Comparison of ENCODE assay signal across 24 cellular contexts in the genomic region with DNA sequence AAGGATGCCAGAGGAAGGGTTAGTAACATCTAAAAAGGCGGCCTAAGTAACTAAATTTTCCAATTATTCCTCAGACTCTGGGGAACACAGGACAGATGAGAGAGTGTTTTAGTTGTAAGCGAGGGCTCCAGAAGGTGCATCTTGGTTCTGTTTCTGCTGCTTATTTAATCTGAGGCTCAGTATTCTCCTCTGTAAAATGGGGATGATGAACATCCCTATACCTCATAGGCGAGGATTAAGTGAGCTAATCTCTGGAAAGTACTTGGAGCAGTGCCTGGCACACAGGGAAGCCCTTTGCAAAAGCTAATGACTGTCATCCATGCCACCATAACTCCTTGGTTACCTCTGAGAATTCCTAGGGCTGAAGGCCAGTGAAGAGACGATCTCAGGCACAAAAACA.
"Had no signal": no experiment of that assay in that cellular context is flagged by ENCODE, and none has a peak within 500 bp of the region (broad histone marks: within the 10 kb centered on the region; RNA-seq: fewer than 3 reads in every experiment).

No MANE protein-coding gene starts in this region.

- H3K27ac Mint-ChIP-seq: activated B cell treated with CpG ODN at 0.5 μM for 24 hours; activated CD4-positive, alpha-beta memory T cell treated with anti-CD3 and anti-CD28 coated beads for 36 hours; activated naive CD8-positive, alpha-beta T cell treated with anti-CD3 and anti-CD28 coated beads for 36 hours had no signal

- DNase-seq: activated B cell treated with CpG ODN at 0.5 μM for 24 hours; activated CD4-positive, alpha-beta memory T cell treated with anti-CD3 and anti-CD28 coated beads for 36 hours; activated CD4-positive, alpha-beta T cell treated with anti-CD3 and anti-CD28 coated beads for 4 hours; activated naive CD4-positive, alpha-beta T cell; activated naive CD8-positive, alpha-beta T cell treated with anti-CD3 and anti-CD28 coated beads for 36 hours; activated T-cell treated with anti-CD3 and anti-CD28 coated beads, Interleukin-2, amount 50 U/mL, for 1 hour; amniotic stem cell; caudate nucleus; effector memory CD8-positive, alpha-beta T cell; foreskin melanocyte; kidney; midbrain; nucleus accumbens; retina; stimulated activated CD4-positive, alpha-beta T cell treated with anti-CD3 and anti-CD28 coated beads, Interleukin-12 subunit alpha, Interleukin-12 subunit beta, amount 100 ng/mL, for 4 hours; stimulated activated CD4-positive, alpha-beta T cell treated with anti-CD3 and anti-CD28 coated beads, Interleukin-1b, Interleukin-23, amount 100 ng/mL, for 48 hours; stimulated activated naive CD8-positive, alpha-beta T cell treated with anti-CD3 and anti-CD28 coated beads, Interleukin-15, Interleukin-2, amounts not matched to agents 100 U/mL and 50 U/mL, for 24 hours; substantia nigra; tibial artery had no signal

- H3K27ac ChIP-seq: tibial artery had no signal

- H3K27me3 Mint-ChIP-seq: activated B cell treated with CpG ODN at 0.5 μM for 24 hours; activated CD4-positive, alpha-beta memory T cell treated with anti-CD3 and anti-CD28 coated beads for 36 hours; activated naive CD8-positive, alpha-beta T cell treated with anti-CD3 and anti-CD28 coated beads for 36 hours; activated T-helper 17 cell treated with anti-CD3 and anti-CD28 coated beads, Interleukin-2, amount 50 U/mL, for 72 hours; brain; effector memory CD8-positive, alpha-beta T cell had no signal

- H3K27me3 ChIP-seq: tibial artery had no signal

- ATAC-seq: activated T-helper 17 cell treated with anti-CD3 and anti-CD28 coated beads, Interleukin-2, amount 50 U/mL, for 72 hours; effector memory CD8-positive, alpha-beta T cell; stimulated activated naive CD8-positive, alpha-beta T cell treated with anti-CD3 and anti-CD28 coated beads, Interleukin-15, Interleukin-2, amounts not matched to agents 100 U/mL and 50 U/mL, for 24 hours had no signal

- H3K4me3 Mint-ChIP-seq: activated B cell treated with CpG ODN at 0.5 μM for 24 hours; activated CD4-positive, alpha-beta memory T cell treated with anti-CD3 and anti-CD28 coated beads for 36 hours; activated naive CD8-positive, alpha-beta T cell treated with anti-CD3 and anti-CD28 coated beads for 36 hours; activated T-helper 17 cell treated with anti-CD3 and anti-CD28 coated beads, Interleukin-2, amount 50 U/mL, for 72 hours; brain; effector memory CD8-positive, alpha-beta T cell; nephron had no signal

- H3K9me3 ChIP-seq: tibial artery had no signal

- H3K4me3 ChIP-seq: lung, tibial artery had no signal

- H3K9me3 Mint-ChIP-seq: activated B cell treated with CpG ODN at 0.5 μM for 24 hours; activated CD4-positive, alpha-beta memory T cell treated with anti-CD3 and anti-CD28 coated beads for 36 hours; activated naive CD8-positive, alpha-beta T cell treated with anti-CD3 and anti-CD28 coated beads for 36 hours; activated T-helper 17 cell treated with anti-CD3 and anti-CD28 coated beads, Interleukin-2, amount 50 U/mL, for 72 hours; brain; effector memory CD8-positive, alpha-beta T cell; nephron had no signal

- FAIRE-seq: kidney, urothelium cell line had no signal

- H3K36me3 Mint-ChIP-seq: activated CD4-positive, alpha-beta memory T cell treated with anti-CD3 and anti-CD28 coated beads for 36 hours; activated naive CD8-positive, alpha-beta T cell treated with anti-CD3 and anti-CD28 coated beads for 36 hours had no signal
